16 cellular contexts compared by ENCODE assay signal in the genomic region with DNA sequence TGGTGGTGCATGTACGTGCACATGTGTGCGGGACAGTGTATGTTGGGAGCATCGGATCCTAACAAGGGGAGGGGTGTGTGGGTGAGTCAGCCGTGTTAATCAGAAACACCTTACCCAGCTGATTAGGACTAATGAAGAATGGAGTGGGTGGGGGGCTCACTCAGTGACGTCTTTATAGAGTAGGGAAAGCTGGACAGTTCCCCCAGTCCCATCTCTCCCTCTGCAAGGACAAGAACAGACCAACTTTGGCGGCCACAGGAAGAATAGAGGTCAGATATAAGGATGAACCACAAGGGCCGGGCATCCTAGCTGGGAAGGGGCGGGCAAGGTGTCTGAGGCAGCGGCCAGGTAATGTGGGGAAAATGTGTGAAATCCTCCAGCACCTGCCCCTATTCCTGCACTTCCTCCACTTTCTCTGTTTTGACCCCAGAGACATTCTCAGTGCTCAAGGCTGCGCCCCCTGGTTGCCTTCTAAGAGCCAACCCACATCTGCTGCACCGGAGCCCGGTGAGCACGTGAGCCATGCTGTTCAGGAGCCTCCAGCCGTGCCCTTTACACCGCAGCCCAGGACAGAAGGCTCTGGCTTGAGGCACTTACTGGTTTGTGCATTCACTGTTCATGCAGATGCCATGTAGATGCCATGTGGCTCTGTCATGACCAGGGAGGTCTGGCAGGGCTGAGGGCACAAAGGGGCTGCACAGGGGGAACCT. TPM values are rescaled to one million over a fixed set of nuclear protein-coding genes. Genes with fewer than 3 reads are reported as not detected.
A peak's percentile ranks its signal among the peaks of the same experiment; 100 is the strongest.
DNase-seq lines count a peak whose midpoint lies in the region; ATAC-seq and TF ChIP-seq lines count a peak whose summit lies in the region.
"Had no signal": no experiment of that assay in that cellular context is flagged by ENCODE, and none has a peak within 500 bp of the region (broad histone marks: within the 10 kb centered on the region; RNA-seq: fewer than 3 reads in every experiment).

No MANE protein-coding gene starts in this region.

- H3K36me3 Mint-ChIP-seq in naive thymus-derived CD4-positive, alpha-beta T cell, result no peaks in the 10 kb centered on the region

- peaks cover 0 to 8% (median 0%) of the 10 kb centered on the region in 5 donors for H3K27me3 Mint-ChIP-seq in naive thymus-derived CD4-positive, alpha-beta T cell
- H3K27me3 Mint-ChIP-seq: activated T-helper 17 cell treated with anti-CD3 and anti-CD28 coated beads, Interleukin-2, amount 50 U/mL, for 72 hours had no signal

- no peaks in the 10 kb centered on the region for H3K9me3 Mint-ChIP-seq in naive thymus-derived CD4-positive, alpha-beta T cell
- H3K9me3 Mint-ChIP-seq: activated T-helper 17 cell treated with anti-CD3 and anti-CD28 coated beads, Interleukin-2, amount 50 U/mL, for 72 hours had no signal

- intact Hi-C loops in naive thymus-derived CD4-positive, alpha-beta T cell (cut with micrococcal nuclease), result no loop called here

- H3K36me3 ChIP-seq in naive thymus-derived CD4-positive, alpha-beta T cell (ENCODE audit: control insufficient read depth in 2 of 3, insufficient read depth in 3 of 3, low read length in 3 of 3), result no peaks in the 10 kb centered on the region
- H3K36me3 ChIP-seq: SJSA1 had no signal

- no peak overlapping the region for H3K27ac ChIP-seq in naive thymus-derived CD4-positive, alpha-beta T cell (ENCODE audit: low read depth, low read length)
- no peak overlapping the region for H3K27ac ChIP-seq in caudate nucleus (ENCODE audit: low read depth, low read length)
- H3K27ac ChIP-seq: KMS-11, SJSA1, tibial artery, WERI-Rb-1 had no signal

- H3K27ac Mint-ChIP-seq in naive thymus-derived CD4-positive, alpha-beta T cell, result peak overlapping the region in 2 of 9 donors; percentile 59 to 64
- H3K27ac Mint-ChIP-seq: activated T-helper 17 cell treated with anti-CD3 and anti-CD28 coated beads, Interleukin-2, amount 50 U/mL, for 72 hours had no signal

- no peaks in the 10 kb centered on the region for H3K27me3 ChIP-seq in naive thymus-derived CD4-positive, alpha-beta T cell (ENCODE audit: control insufficient read depth in 2 of 2, insufficient read depth in 2 of 2, low read length in 2 of 2)

- CTCF ChIA-PET in naive thymus-derived CD4-positive, alpha-beta T cell (lab: Charles Lee), result no interaction called here

- peaks cover 10 to 71% (median 20%) of the 10 kb centered on the region in 7 donors for H3K4me1 Mint-ChIP-seq in naive thymus-derived CD4-positive, alpha-beta T cell

- no peaks in the 10 kb centered on the region for H3K9me3 ChIP-seq in naive thymus-derived CD4-positive, alpha-beta T cell (ENCODE audit: control insufficient read depth in 2 of 3, low read length in 3 of 3)
- H3K9me3 ChIP-seq: SJSA1, tibial artery had no signal

- ATAC-seq in GM18867 (IDR thresholded peaks at IDR 0.05; ENCODE audit: unreplicated experiment), result peak; percentile 13
- ATAC-seq in SK-N-SH treated with all-trans-retinoic acid at 6 μM for 48 hours, result peak; percentile 3; the same call in 1 of the 3 replicates
- peak; percentile 30 for ATAC-seq in naive thymus-derived CD4-positive, alpha-beta T cell
- ATAC-seq: activated T-helper 17 cell treated with anti-CD3 and anti-CD28 coated beads, Interleukin-2, amount 50 U/mL, for 72 hours had no signal

- H3K4me3 ChIP-seq in naive thymus-derived CD4-positive, alpha-beta T cell (ENCODE audit: low read length), result no peak overlapping the region
- H3K4me3 ChIP-seq: SJSA1, tibial artery had no signal

- H3K4me3 Mint-ChIP-seq in naive thymus-derived CD4-positive, alpha-beta T cell, result peak overlapping the region in 1 of 10 donors; percentile 41
- H3K4me3 Mint-ChIP-seq: activated T-helper 17 cell treated with anti-CD3 and anti-CD28 coated beads, Interleukin-2, amount 50 U/mL, for 72 hours had no signal

- DNase-seq in NCI-H82 (lab: John Stamatoyannopoulos, UW) (peak; percentile 24), NCI-H82 treated with DMSO at 0.1 percent for 48 hours (lab: John Stamatoyannopoulos, UW; ENCODE audit: unreplicated experiment) (no peak), glomerular visceral epithelial cell (ENCODE audit: extremely low spot score) (no peak), NCI-H2081 treated with DMSO at 0.1 percent for 48 hours (lab: John Stamatoyannopoulos, UW) (no peak), caudate nucleus (lab: John Stamatoyannopoulos, UW) (no peak)
- no peak for DNase-seq in naive thymus-derived CD4-positive, alpha-beta T cell
- DNase-seq: NCI-H146, tibial artery, WERI-Rb-1 had no signal

- peaks cover 11 to 71% of the 10 kb centered on the region in 2 donors for H3K4me1 ChIP-seq in naive thymus-derived CD4-positive, alpha-beta T cell (ENCODE audit: control insufficient read depth in 2 of 2, insufficient read depth in 2 of 2, low read length in 2 of 2)

- POLR2A ChIA-PET in naive thymus-derived CD4-positive, alpha-beta T cell (lab: Charles Lee), result no interaction called here

TF ChIP-seq in SK-N-SH treated with all-trans-retinoic acid at 6 μM for 48 hours, 23 proteins besides CTCF, POLR2A, EP300 and RAD21 (continues in another document):
- TF ChIP-seq, protein P1, sequence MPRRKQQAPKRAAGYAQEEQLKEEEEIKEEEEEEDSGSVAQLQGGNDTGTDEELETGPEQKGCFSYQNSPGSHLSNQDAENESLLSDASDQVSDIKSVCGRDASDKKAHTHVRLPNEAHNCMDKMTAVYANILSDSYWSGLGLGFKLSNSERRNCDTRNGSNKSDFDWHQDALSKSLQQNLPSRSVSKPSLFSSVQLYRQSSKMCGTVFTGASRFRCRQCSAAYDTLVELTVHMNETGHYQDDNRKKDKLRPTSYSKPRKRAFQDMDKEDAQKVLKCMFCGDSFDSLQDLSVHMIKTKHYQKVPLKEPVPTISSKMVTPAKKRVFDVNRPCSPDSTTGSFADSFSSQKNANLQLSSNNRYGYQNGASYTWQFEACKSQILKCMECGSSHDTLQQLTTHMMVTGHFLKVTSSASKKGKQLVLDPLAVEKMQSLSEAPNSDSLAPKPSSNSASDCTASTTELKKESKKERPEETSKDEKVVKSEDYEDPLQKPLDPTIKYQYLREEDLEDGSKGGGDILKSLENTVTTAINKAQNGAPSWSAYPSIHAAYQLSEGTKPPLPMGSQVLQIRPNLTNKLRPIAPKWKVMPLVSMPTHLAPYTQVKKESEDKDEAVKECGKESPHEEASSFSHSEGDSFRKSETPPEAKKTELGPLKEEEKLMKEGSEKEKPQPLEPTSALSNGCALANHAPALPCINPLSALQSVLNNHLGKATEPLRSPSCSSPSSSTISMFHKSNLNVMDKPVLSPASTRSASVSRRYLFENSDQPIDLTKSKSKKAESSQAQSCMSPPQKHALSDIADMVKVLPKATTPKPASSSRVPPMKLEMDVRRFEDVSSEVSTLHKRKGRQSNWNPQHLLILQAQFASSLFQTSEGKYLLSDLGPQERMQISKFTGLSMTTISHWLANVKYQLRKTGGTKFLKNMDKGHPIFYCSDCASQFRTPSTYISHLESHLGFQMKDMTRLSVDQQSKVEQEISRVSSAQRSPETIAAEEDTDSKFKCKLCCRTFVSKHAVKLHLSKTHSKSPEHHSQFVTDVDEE (CRISPR knock-in tag; IDR thresholded peaks at IDR 0.05), result no peak
- TF ChIP-seq ZFP30 (CRISPR knock-in tag; IDR thresholded peaks at IDR 0.05) (no peak), SNAI2 (CRISPR knock-in tag; IDR thresholded peaks at IDR 0.05) (no peak), ISL1 (CRISPR knock-in tag; IDR thresholded peaks at IDR 0.05) (no peak), ZNF8 (CRISPR knock-in tag; IDR thresholded peaks at IDR 0.05) (no peak), ZNF565 (CRISPR knock-in tag; conservative IDR thresholded peaks at IDR 0.05; ENCODE audit: low read depth) (no peak), PPARA (CRISPR knock-in tag; IDR thresholded peaks at IDR 0.05; ENCODE audit: borderline replicate concordance) (no peak), TCF4 (CRISPR knock-in tag; IDR thresholded peaks at IDR 0.05; ENCODE audit: borderline replicate concordance) (no peak), ESRRG (CRISPR knock-in tag; IDR thresholded peaks at IDR 0.05) (no peak), ARNTL (CRISPR knock-in tag; IDR thresholded peaks at IDR 0.05; ENCODE audit: borderline replicate concordance, low read depth) (no peak)
- TF ChIP-seq, protein P2, sequence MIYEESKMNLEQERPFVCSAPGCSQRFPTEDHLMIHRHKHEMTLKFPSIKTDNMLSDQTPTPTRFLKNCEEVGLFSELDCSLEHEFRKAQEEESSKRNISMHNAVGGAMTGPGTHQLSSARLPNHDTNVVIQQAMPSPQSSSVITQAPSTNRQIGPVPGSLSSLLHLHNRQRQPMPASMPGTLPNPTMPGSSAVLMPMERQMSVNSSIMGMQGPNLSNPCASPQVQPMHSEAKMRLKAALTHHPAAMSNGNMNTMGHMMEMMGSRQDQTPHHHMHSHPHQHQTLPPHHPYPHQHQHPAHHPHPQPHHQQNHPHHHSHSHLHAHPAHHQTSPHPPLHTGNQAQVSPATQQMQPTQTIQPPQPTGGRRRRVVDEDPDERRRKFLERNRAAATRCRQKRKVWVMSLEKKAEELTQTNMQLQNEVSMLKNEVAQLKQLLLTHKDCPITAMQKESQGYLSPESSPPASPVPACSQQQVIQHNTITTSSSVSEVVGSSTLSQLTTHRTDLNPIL (CRISPR knock-in tag; IDR thresholded peaks at IDR 0.05; ENCODE audit: low read depth), result no peak
- TF ChIP-seq, protein P3, sequence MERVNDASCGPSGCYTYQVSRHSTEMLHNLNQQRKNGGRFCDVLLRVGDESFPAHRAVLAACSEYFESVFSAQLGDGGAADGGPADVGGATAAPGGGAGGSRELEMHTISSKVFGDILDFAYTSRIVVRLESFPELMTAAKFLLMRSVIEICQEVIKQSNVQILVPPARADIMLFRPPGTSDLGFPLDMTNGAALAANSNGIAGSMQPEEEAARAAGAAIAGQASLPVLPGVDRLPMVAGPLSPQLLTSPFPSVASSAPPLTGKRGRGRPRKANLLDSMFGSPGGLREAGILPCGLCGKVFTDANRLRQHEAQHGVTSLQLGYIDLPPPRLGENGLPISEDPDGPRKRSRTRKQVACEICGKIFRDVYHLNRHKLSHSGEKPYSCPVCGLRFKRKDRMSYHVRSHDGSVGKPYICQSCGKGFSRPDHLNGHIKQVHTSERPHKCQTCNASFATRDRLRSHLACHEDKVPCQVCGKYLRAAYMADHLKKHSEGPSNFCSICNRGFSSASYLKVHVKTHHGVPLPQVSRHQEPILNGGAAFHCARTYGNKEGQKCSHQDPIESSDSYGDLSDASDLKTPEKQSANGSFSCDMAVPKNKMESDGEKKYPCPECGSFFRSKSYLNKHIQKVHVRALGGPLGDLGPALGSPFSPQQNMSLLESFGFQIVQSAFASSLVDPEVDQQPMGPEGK (CRISPR knock-in tag; IDR thresholded peaks at IDR 0.05; ENCODE audit: borderline replicate concordance), result no peak

RNA-seq across cellular contexts. Expression of a gene that starts 18.9 kb away (rescaled TPM):
- total RNA-seq in naive thymus-derived CD4-positive, alpha-beta T cell, result 10 to 100 TPM in 2 of 5 experiments, 1 to 10 TPM in 3; 1.3 to 38.6 (median 4.5) TPM
- polyA plus RNA-seq in naive thymus-derived CD4-positive, alpha-beta T cell, result under 1 TPM; 0.13 to 0.43 TPM
- total RNA-seq: glomerular endothelial cell, kidney epithelial cell, SJSA1 had no signal

RNA-seq across cellular contexts. Expression of a gene that starts 20.2 kb away (rescaled TPM):
- 10 to 100 TPM in 1 of 5 experiments, 1 to 10 TPM in 4; 1.9 to 13.3 (median 2.9) TPM for total RNA-seq in naive thymus-derived CD4-positive, alpha-beta T cell
- under 1 TPM in 1 of 2 donors, not detected in 1; 0.08 TPM for polyA plus RNA-seq in naive thymus-derived CD4-positive, alpha-beta T cell
